Comparison of ENCODE assay signal across 13 cellular contexts in genomic region chr3:117871934-117872333, GRCh38.
DNase-seq lines count a peak whose midpoint lies in the region; ATAC-seq and TF ChIP-seq lines count a peak whose summit lies in the region.
"Had no signal": no experiment of that assay in that cellular context is flagged by ENCODE, and none has a peak within 500 bp of the region (broad histone marks: within the 10 kb centered on the region; RNA-seq: fewer than 3 reads in every experiment).

No MANE protein-coding gene starts in this region.

- no peaks in the 10 kb centered on the region for H3K9me3 ChIP-seq in IMR-90 (ENCODE audit: control insufficient read depth, insufficient read depth, low read length)

- H2AK9ac ChIP-seq in IMR-90 (replicated peaks; ENCODE audit: low read depth, low read length, poor library complexity): no peak overlapping the region

- H2AK5ac ChIP-seq in IMR-90 (ENCODE audit: low read depth, low read length): no peak overlapping the region

- no peak overlapping the region for H4K91ac ChIP-seq in IMR-90 (ENCODE audit: insufficient read depth, low read depth, low read length)

- dilution Hi-C loops in IMR-90 (cut with HindIII; ENCODE audit: low sequenced_read_pairs, unreplicated experiment): no loop called here

- H2AFZ ChIP-seq in IMR-90 (replicated peaks; ENCODE audit: low read length, poor library complexity): no peak overlapping the region

- H4K8ac ChIP-seq in IMR-90 (ENCODE audit: low read depth in 2 of 2, low read length in 2 of 2): no peak overlapping the region

- H3K9ac ChIP-seq in IMR-90 (ENCODE audit: low read depth, low read length): no peak overlapping the region

- H3K9me1 ChIP-seq in IMR-90 (ENCODE audit: insufficient read depth, low read length): no peaks in the 10 kb centered on the region

- POLR2A ChIA-PET in IMR-90 (lab: Charles Lee; ENCODE audit: unreplicated experiment): no interaction called here

- H2BK15ac ChIP-seq in IMR-90 (ENCODE audit: low read depth, low read length): no peak overlapping the region

- peak; percentile 30 for DNase-seq in IMR-90
- DNase-seq in choroid plexus epithelial cell (ENCODE audit: low read depth): peak; percentile 22
- peak; percentile 28 for DNase-seq in kidney glomerular epithelial cell (lab: John Stamatoyannopoulos, UW)
- no peak for DNase-seq in GM19240 (ENCODE audit: insufficient read length, low spot score)
- DNase-seq in activated gamma-delta T cell treated with Interleukin-2 at 50 U/mL for 16 hours: no peak
- DNase-seq in amniotic stem cell (lab: John Stamatoyannopoulos, UW): no peak
- DNase-seq: C1 segment of cervical spinal cord; Calu3; CD4-positive, alpha-beta T cell; DMS 273 treated with DMSO at 0.1 percent for 48 hours; HCEC 1CT; HFFc6 had no signal

- no peak for TF ChIP-seq POLR2A in IMR-90 (IDR thresholded peaks at IDR 0.05; ENCODE audit: low read depth, low read length)

- no peak overlapping the region for H3K27ac ChIP-seq in IMR-90 (ENCODE audit: insufficient read depth, low read length)

- in situ Hi-C loops in IMR-90 (cut with MboI; ENCODE audit: low sequenced_read_pairs): no loop called here

- no peak overlapping the region for H2BK20ac ChIP-seq in IMR-90 (ENCODE audit: low read depth, low read length)

- H3K36me3 ChIP-seq in IMR-90 (ENCODE audit: control insufficient read depth, insufficient read depth, low read length): no peaks in the 10 kb centered on the region

- no peaks in the 10 kb centered on the region for H3K27me3 ChIP-seq in IMR-90 (ENCODE audit: control insufficient read depth, insufficient read depth, low read length)

- peaks cover 2% of the 10 kb centered on the region for H3K4me1 ChIP-seq in IMR-90 (ENCODE audit: control insufficient read depth, insufficient read depth, low read length)

- no peak for TF ChIP-seq RAD21 in IMR-90 (IDR thresholded peaks at IDR 0.05; ENCODE audit: low read length)

- H4K5ac ChIP-seq in IMR-90 (ENCODE audit: low read depth, low read length): no peak overlapping the region

- TF ChIP-seq CTCF in IMR-90 (conservative IDR thresholded peaks at IDR 0.05; ENCODE audit: low read depth, low read length) (no peak), choroid plexus epithelial cell (conservative IDR thresholded peaks at IDR 0.05; ENCODE audit: low read depth, low read length) (no peak)

- ATAC-seq in IMR-90 (ENCODE audit: low read depth) (no peak; the same call in 1 of the 2 replicates), HG03108 (IDR thresholded peaks at IDR 0.05; ENCODE audit: unreplicated experiment) (no peak)

- peaks cover 0 to 5% of the 10 kb centered on the region in 2 experiments; a peak in 1 of 4 replicates for H3K79me1 ChIP-seq in IMR-90 (ENCODE audit: low read depth in 1 of 2, low read length in 2 of 2)

- CTCF ChIA-PET in IMR-90 (lab: Yijun Ruan, JAX): interaction anchor here (0.6 kb wide), 1 partner anchor 105 kb away, joined by 3 read pairs; no protein-coding TSS in a partner anchor

- no peak overlapping the region for H2BK5ac ChIP-seq in IMR-90 (ENCODE audit: low read depth, low read length, poor library complexity, severe bottlenecking)

- H2BK120ac ChIP-seq in IMR-90 (ENCODE audit: low read depth, low read length): no peak overlapping the region

- no peak overlapping the region for H3K18ac ChIP-seq in IMR-90 (ENCODE audit: low read depth, low read length)

- H4K20me1 ChIP-seq in IMR-90 (ENCODE audit: insufficient read depth, low read length): no peaks in the 10 kb centered on the region

- no CpG with 5 or more reads among the region's 2 CpGs for WGBS in IMR-90 (ENCODE audit: extremely low coverage in 2 of 2, insufficient read length in 1 of 2), 2 experiments

- H3K4ac ChIP-seq in IMR-90 (ENCODE audit: low read depth, low read length): no peak overlapping the region

- H3K23ac ChIP-seq in IMR-90 (ENCODE audit: low read depth, low read length): no peak overlapping the region

- BruUV-seq in IMR-90 (replicated peaks; lab: Mats Ljungman, UMichigan): no TSS peak

- no peak overlapping the region for H3K56ac ChIP-seq in IMR-90 (ENCODE audit: extremely low read depth, insufficient read depth, low read length)

- no peak overlapping the region; the same call in 1 of the 2 replicates for H3K4me2 ChIP-seq in IMR-90 (ENCODE audit: low read depth, low read length)

- H3K14ac ChIP-seq in IMR-90 (replicated peaks; ENCODE audit: low read depth, low read length): no peak overlapping the region

- H3K4me3 ChIP-seq in IMR-90 (ENCODE audit: insufficient read depth, low read depth, low read length) (no peak overlapping the region), choroid plexus epithelial cell (ENCODE audit: low read depth, low read length) (no peak overlapping the region)

- intact Hi-C loops in IMR-90 (cut with micrococcal nuclease): no loop called here

TF ChIP-seq in IMR-90, 13 proteins besides CTCF, POLR2A, EP300 and RAD21:
- TF ChIP-seq RCOR1 (IDR thresholded peaks at IDR 0.05; ENCODE audit: insufficient replicate concordance, low read length): no peak
- TF ChIP-seq FOS (IDR thresholded peaks at IDR 0.05; ENCODE audit: low read depth, low read length): no peak
- no peak for TF ChIP-seq MAFK (IDR thresholded peaks at IDR 0.05; ENCODE audit: low read depth, low read length)
- TF ChIP-seq ELK1 (IDR thresholded peaks at IDR 0.05; ENCODE audit: borderline replicate concordance, low read depth, low read length): no peak
- TF ChIP-seq BHLHE40 (IDR thresholded peaks at IDR 0.05; ENCODE audit: low read depth, low read length): no peak
- TF ChIP-seq MAZ (IDR thresholded peaks at IDR 0.05; ENCODE audit: borderline replicate concordance, low read depth, low read length): no peak
- TF ChIP-seq NFE2L2 (IDR thresholded peaks at IDR 0.05; ENCODE audit: low read depth, low read length): no peak

Comparison
In these comparisons a context has a peak if more than half of its experiments do, and no peak if none do; other contexts are left out.
1. DNase-seq: peak in IMR-90 (single experiment), choroid plexus epithelial cell (single experiment) and kidney glomerular epithelial cell (single experiment); none in GM19240 (single experiment), activated gamma-delta T cell treated with Interleukin-2 at 50 U/mL for 16 hours (single experiment) and amniotic stem cell (single experiment).